In genomic region chr2:27050996-27051901, GRCh38 we compare ENCODE assay signal across 8 cellular contexts. TPM values are rescaled to one million over a fixed set of nuclear protein-coding genes. Genes with fewer than 3 reads are reported as not detected.
A peak's percentile ranks its signal among the peaks of the same experiment; 100 is the strongest.
DNase-seq lines count a peak whose midpoint lies in the region; ATAC-seq and TF ChIP-seq lines count a peak whose summit lies in the region.

AGBL5 (plus strand) TSS chr2:27051668; CDS start chr2:27052959, 1,291 bp downstream.

- DNase-seq in EL = peak; percentile 93
- peak; percentile 88 for DNase-seq in H4 (ENCODE audit: low spot score)
- peak; percentile 76 for DNase-seq in LNCaP clone FGC (ENCODE audit: low read depth)
- DNase-seq in RPMI8226 = peak; percentile 95
- peak; percentile 95 for DNase-seq in activated T-helper 1 cell treated with anti-CD3 and anti-CD28 coated beads, Interleukin-12 subunit alpha, Interleukin-12 subunit beta, Interleukin-2, Interleukin-4 antibody, amounts not matched to agents 30 ng/mL and 10 ng/mL and 1 ng/mL, durations not matched to agents 14 hours and 24 hours and 36 hours (ENCODE audit: low spot score)
- DNase-seq in fibroblast of gingiva (ENCODE audit: low read depth) = peak; percentile 89
- peak; percentile 96 for DNase-seq in naive B cell
- peak; percentile 88 to 98 for DNase-seq in stimulated activated effector memory CD8-positive, alpha-beta T cell treated with anti-CD3 and anti-CD28 coated beads, Interleukin-12 subunit alpha, Interleukin-12 subunit beta, amount 100 ng/mL, for 72 hours (ENCODE audit: low spot score in 2 of 2)

- peak within 1 kb of the TSS; percentile 92 for H3K4me3 ChIP-seq in LNCaP clone FGC (ENCODE audit: low read depth, low read length)

- ATAC-seq in naive B cell (ENCODE audit: low read depth in 2 of 2) = peak; percentile 75 to 77
- ATAC-seq in stimulated activated effector memory CD8-positive, alpha-beta T cell treated with anti-CD3 and anti-CD28 coated beads, Interleukin-12 subunit alpha, Interleukin-12 subunit beta, amount 100 ng/mL, for 72 hours = peak; percentile 87

- H3K4me1 Mint-ChIP-seq in activated T-helper 1 cell treated with anti-CD3 and anti-CD28 coated beads, Interleukin-12 subunit alpha, Interleukin-12 subunit beta, Interleukin-2, Interleukin-4 antibody, amounts not matched to agents 30 ng/mL and 10 ng/mL and 1 ng/mL, durations not matched to agents 14 hours and 24 hours and 36 hours (ENCODE audit: low read depth) = peaks cover 36% of the 10 kb centered on the region
- H3K4me1 Mint-ChIP-seq in naive B cell = peaks cover 20 to 34% (median 22%) of the 10 kb centered on the region in 3 donors
- peaks cover 34% of the 10 kb centered on the region for H3K4me1 Mint-ChIP-seq in stimulated activated effector memory CD8-positive, alpha-beta T cell treated with anti-CD3 and anti-CD28 coated beads, Interleukin-12 subunit alpha, Interleukin-12 subunit beta, amount 100 ng/mL, for 72 hours

- peak within 1 kb of the TSS; percentile 99 for H3K27ac Mint-ChIP-seq in activated T-helper 1 cell treated with anti-CD3 and anti-CD28 coated beads, Interleukin-12 subunit alpha, Interleukin-12 subunit beta, Interleukin-2, Interleukin-4 antibody, amounts not matched to agents 30 ng/mL and 10 ng/mL and 1 ng/mL, durations not matched to agents 14 hours and 24 hours and 36 hours
- H3K27ac Mint-ChIP-seq in naive B cell = peak within 1 kb of the TSS; percentile 98 to 100 (median 100)
- peak within 1 kb of the TSS; percentile 100 for H3K27ac Mint-ChIP-seq in stimulated activated effector memory CD8-positive, alpha-beta T cell treated with anti-CD3 and anti-CD28 coated beads, Interleukin-12 subunit alpha, Interleukin-12 subunit beta, amount 100 ng/mL, for 72 hours

- H3K4me3 Mint-ChIP-seq in activated T-helper 1 cell treated with anti-CD3 and anti-CD28 coated beads, Interleukin-12 subunit alpha, Interleukin-12 subunit beta, Interleukin-2, Interleukin-4 antibody, amounts not matched to agents 30 ng/mL and 10 ng/mL and 1 ng/mL, durations not matched to agents 14 hours and 24 hours and 36 hours = peak within 1 kb of the TSS; percentile 96
- H3K4me3 Mint-ChIP-seq in naive B cell = peak within 1 kb of the TSS; percentile 92 to 99 (median 97)
- peak within 1 kb of the TSS; percentile 93 for H3K4me3 Mint-ChIP-seq in stimulated activated effector memory CD8-positive, alpha-beta T cell treated with anti-CD3 and anti-CD28 coated beads, Interleukin-12 subunit alpha, Interleukin-12 subunit beta, amount 100 ng/mL, for 72 hours

- no peaks in the 10 kb centered on the region for H3K9me3 Mint-ChIP-seq in activated T-helper 1 cell treated with anti-CD3 and anti-CD28 coated beads, Interleukin-12 subunit alpha, Interleukin-12 subunit beta, Interleukin-2, Interleukin-4 antibody, amounts not matched to agents 30 ng/mL and 10 ng/mL and 1 ng/mL, durations not matched to agents 14 hours and 24 hours and 36 hours
- H3K9me3 Mint-ChIP-seq in naive B cell = peaks cover 0 to 11% (median 2%) of the 10 kb centered on the region in 7 donors
- H3K9me3 Mint-ChIP-seq in stimulated activated effector memory CD8-positive, alpha-beta T cell treated with anti-CD3 and anti-CD28 coated beads, Interleukin-12 subunit alpha, Interleukin-12 subunit beta, amount 100 ng/mL, for 72 hours = no peaks in the 10 kb centered on the region

- no peak for TF ChIP-seq CTCF in LNCaP clone FGC (IDR thresholded peaks at IDR 0.05; ENCODE audit: control insufficient read depth, extremely low read depth, insufficient read depth)

- H3K27me3 Mint-ChIP-seq in activated T-helper 1 cell treated with anti-CD3 and anti-CD28 coated beads, Interleukin-12 subunit alpha, Interleukin-12 subunit beta, Interleukin-2, Interleukin-4 antibody, amounts not matched to agents 30 ng/mL and 10 ng/mL and 1 ng/mL, durations not matched to agents 14 hours and 24 hours and 36 hours (ENCODE audit: insufficient read depth) = peaks cover 7% of the 10 kb centered on the region
- peaks cover 0 to 12% (median 11%) of the 10 kb centered on the region in 3 donors for H3K27me3 Mint-ChIP-seq in naive B cell

- H3K36me3 Mint-ChIP-seq in activated T-helper 1 cell treated with anti-CD3 and anti-CD28 coated beads, Interleukin-12 subunit alpha, Interleukin-12 subunit beta, Interleukin-2, Interleukin-4 antibody, amounts not matched to agents 30 ng/mL and 10 ng/mL and 1 ng/mL, durations not matched to agents 14 hours and 24 hours and 36 hours (ENCODE audit: low read depth) = peaks cover 25% of the 10 kb centered on the region
- H3K36me3 Mint-ChIP-seq in naive B cell = peaks cover 18 to 22% of the 10 kb centered on the region in 2 donors
- H3K36me3 Mint-ChIP-seq in stimulated activated effector memory CD8-positive, alpha-beta T cell treated with anti-CD3 and anti-CD28 coated beads, Interleukin-12 subunit alpha, Interleukin-12 subunit beta, amount 100 ng/mL, for 72 hours = peaks cover 45% of the 10 kb centered on the region

- intact Hi-C loops in activated T-helper 1 cell treated with anti-CD3 and anti-CD28 coated beads, Interleukin-12 subunit alpha, Interleukin-12 subunit beta, Interleukin-2, Interleukin-4 antibody, amounts not matched to agents 30 ng/mL and 10 ng/mL and 1 ng/mL, durations not matched to agents 14 hours and 24 hours and 36 hours (cut with micrococcal nuclease) = loop anchor here (1.0 to 5.0 kb wide), 14 partner anchors 19 to 706 kb away; partner anchors contain the start of genes CAD, EIF2B4, GTF3C2 and KHK

RNA-seq across cellular contexts. Expression of gene AGBL5, which starts in this region (rescaled TPM):
- total RNA-seq in H4 (2014; rRNA removed; shearing (Covaris generic)) = 25.2 and 27.8 TPM in 2 replicates
- total RNA-seq in activated T-helper 1 cell treated with anti-CD3 and anti-CD28 coated beads, Interleukin-12 subunit alpha, Interleukin-12 subunit beta, Interleukin-2, Interleukin-4 antibody, amounts not matched to agents 30 ng/mL and 10 ng/mL and 1 ng/mL, durations not matched to agents 14 hours and 24 hours and 36 hours = 12.3 and 13.8 TPM in 2 replicates
- 10 to 100 TPM in 3 of 6 donors, 1 to 10 TPM in 3; 7.8 to 11.6 (median 10.1) TPM for polyA plus RNA-seq in naive B cell (ENCODE audit: low read depth in 6 of 6)

Comparison
In these comparisons a context has a peak if more than half of its experiments do, and no peak if none do; other contexts are left out.
1. Peak in every context shown above with its lines: DNase-seq, ATAC-seq and H3K4me3 ChIP-seq.